14 cellular contexts compared by ENCODE assay signal in genomic region chr5:74971947-74972460, GRCh38.
DNase-seq lines count a peak whose midpoint lies in the region; ATAC-seq and TF ChIP-seq lines count a peak whose summit lies in the region.
"Had no signal": no experiment of that assay in that cellular context is flagged by ENCODE, and none has a peak within 500 bp of the region (broad histone marks: within the 10 kb centered on the region; RNA-seq: fewer than 3 reads in every experiment).

No MANE protein-coding gene starts in this region.

- H3K27ac Mint-ChIP-seq in Calu3 (ENCODE audit: unreplicated experiment) (peak overlapping the region; percentile 86), chondrocyte (ENCODE audit: unreplicated experiment) (no peak overlapping the region)
- peak overlapping the region; percentile 93 for H3K27ac Mint-ChIP-seq in central memory CD8-positive, alpha-beta T cell (ENCODE audit: low read depth)
- H3K27ac Mint-ChIP-seq: HFFc6 had no signal

- no peak for DNase-seq in Calu3
- no peak for DNase-seq in central memory CD8-positive, alpha-beta T cell (ENCODE audit: low spot score in 2 of 2)
- DNase-seq in hepatocyte (ENCODE audit: low spot score) = no peak
- DNase-seq in G401 (ENCODE audit: low spot score) = no peak
- no peak for DNase-seq in chondrocyte (ENCODE audit: low spot score)
- DNase-seq: C1 segment of cervical spinal cord; Caco-2; CD4-positive, alpha-beta memory T cell; DMS 273 treated with DMSO at 0.1 percent for 48 hours; DMS79 treated with DMSO at 0.1 percent for 48 hours; GOT3; HFFc6 had no signal

- no peaks in the 10 kb centered on the region for H3K79me2 ChIP-seq in hepatocyte

- no peak overlapping the region for H3K4me3 ChIP-seq in hepatocyte
- H3K4me3 ChIP-seq: HAP-1 had no signal

- WGBS in hepatocyte (ENCODE audit: low lambda C conversion rate, missing lambda C conversion rate) = 96% methylated on average over 3 of the region's 3 CpGs

- peaks cover 10% of the 10 kb centered on the region for H3K36me3 Mint-ChIP-seq in Calu3 (ENCODE audit: insufficient read depth, unreplicated experiment)
- no peaks in the 10 kb centered on the region for H3K36me3 Mint-ChIP-seq in central memory CD8-positive, alpha-beta T cell (ENCODE audit: insufficient read depth)
- peaks cover 2% of the 10 kb centered on the region for H3K36me3 Mint-ChIP-seq in chondrocyte (ENCODE audit: low read depth)
- H3K36me3 Mint-ChIP-seq: CD4-positive, alpha-beta memory T cell had no signal

- peak overlapping the region; percentile 59 for H3K4me3 Mint-ChIP-seq in Calu3 (ENCODE audit: low read depth, unreplicated experiment)
- H3K4me3 Mint-ChIP-seq in central memory CD8-positive, alpha-beta T cell = no peak overlapping the region
- no peak overlapping the region for H3K4me3 Mint-ChIP-seq in chondrocyte (ENCODE audit: unreplicated experiment)
- H3K4me3 Mint-ChIP-seq: CD4-positive, alpha-beta memory T cell; HFFc6 had no signal

- H3K4me2 ChIP-seq in hepatocyte = no peak overlapping the region

- H3K27me3 ChIP-seq in hepatocyte = no peaks in the 10 kb centered on the region

- H3K36me3 ChIP-seq in hepatocyte (replicated peaks; ENCODE audit: insufficient read depth, low read depth) = no peaks in the 10 kb centered on the region
- H3K36me3 ChIP-seq: HAP-1 had no signal

- no peak overlapping the region for H2AFZ ChIP-seq in hepatocyte

- no peaks in the 10 kb centered on the region for H3K27me3 Mint-ChIP-seq in Calu3 (ENCODE audit: unreplicated experiment)
- no peaks in the 10 kb centered on the region for H3K27me3 Mint-ChIP-seq in central memory CD8-positive, alpha-beta T cell
- H3K27me3 Mint-ChIP-seq in chondrocyte (ENCODE audit: low read depth) = no peaks in the 10 kb centered on the region
- H3K27me3 Mint-ChIP-seq: CD4-positive, alpha-beta memory T cell had no signal

- H3K4me1 Mint-ChIP-seq in Calu3 (ENCODE audit: low read depth, unreplicated experiment) (peaks cover 50% of the 10 kb centered on the region), chondrocyte (ENCODE audit: low read depth) (no peaks in the 10 kb centered on the region)
- peaks cover 43% of the 10 kb centered on the region for H3K4me1 Mint-ChIP-seq in central memory CD8-positive, alpha-beta T cell

- no TSS peak for BruUV-seq in Calu3 (replicated peaks; lab: Mats Ljungman, UMichigan)

- CTCF ChIA-PET in Calu3 (lab: Charles Lee) = no interaction called here

- intact Hi-C loops in Calu3 (cut with micrococcal nuclease; ENCODE audit: unreplicated experiment) = loop anchor here (5.0 kb wide), 2 partner anchors 45 to 65 kb away; no protein-coding TSS in a partner anchor

- no peaks in the 10 kb centered on the region for H3K9me3 ChIP-seq in hepatocyte (ENCODE audit: low read depth)
- H3K9me3 ChIP-seq: HAP-1 had no signal

- H3K27ac ChIP-seq in hepatocyte = peak overlapping the region; percentile 96

- peaks cover 7% of the 10 kb centered on the region for H3K9me3 Mint-ChIP-seq in Calu3 (ENCODE audit: low read depth, unreplicated experiment)
- H3K9me3 Mint-ChIP-seq in central memory CD8-positive, alpha-beta T cell = peaks cover 9% of the 10 kb centered on the region
- H3K9me3 Mint-ChIP-seq in chondrocyte (ENCODE audit: low read depth) = peaks cover 13% of the 10 kb centered on the region

- H4K20me1 ChIP-seq in hepatocyte (ENCODE audit: insufficient read depth, poor library complexity, severe bottlenecking) = no peaks in the 10 kb centered on the region

- no peak for ATAC-seq in central memory CD8-positive, alpha-beta T cell (replicated peaks; ENCODE audit: extremely low read depth, poor library complexity, severe bottlenecking)
- no peak for ATAC-seq in HG02884 (IDR thresholded peaks at IDR 0.05; ENCODE audit: unreplicated experiment)

- in situ Hi-C loops in G401 (cut with HindIII; ENCODE audit: low sequenced_read_pairs) = no loop called here

- no peak for TF ChIP-seq CTCF in Calu3 (IDR thresholded peaks at IDR 0.05; ENCODE audit: unreplicated experiment)
- no peak for TF ChIP-seq CTCF in hepatocyte (IDR thresholded peaks at IDR 0.05; ENCODE audit: poor library complexity)
- TF ChIP-seq CTCF in chondrocyte (IDR thresholded peaks at IDR 0.05) = no peak

- no peaks in the 10 kb centered on the region for H3K9me2 ChIP-seq in hepatocyte (replicated peaks; ENCODE audit: insufficient read depth)

- H3K4me1 ChIP-seq in hepatocyte (ENCODE audit: insufficient read depth) = peaks cover 26% of the 10 kb centered on the region
- H3K4me1 ChIP-seq: HAP-1 had no signal
